In the genomic region with DNA sequence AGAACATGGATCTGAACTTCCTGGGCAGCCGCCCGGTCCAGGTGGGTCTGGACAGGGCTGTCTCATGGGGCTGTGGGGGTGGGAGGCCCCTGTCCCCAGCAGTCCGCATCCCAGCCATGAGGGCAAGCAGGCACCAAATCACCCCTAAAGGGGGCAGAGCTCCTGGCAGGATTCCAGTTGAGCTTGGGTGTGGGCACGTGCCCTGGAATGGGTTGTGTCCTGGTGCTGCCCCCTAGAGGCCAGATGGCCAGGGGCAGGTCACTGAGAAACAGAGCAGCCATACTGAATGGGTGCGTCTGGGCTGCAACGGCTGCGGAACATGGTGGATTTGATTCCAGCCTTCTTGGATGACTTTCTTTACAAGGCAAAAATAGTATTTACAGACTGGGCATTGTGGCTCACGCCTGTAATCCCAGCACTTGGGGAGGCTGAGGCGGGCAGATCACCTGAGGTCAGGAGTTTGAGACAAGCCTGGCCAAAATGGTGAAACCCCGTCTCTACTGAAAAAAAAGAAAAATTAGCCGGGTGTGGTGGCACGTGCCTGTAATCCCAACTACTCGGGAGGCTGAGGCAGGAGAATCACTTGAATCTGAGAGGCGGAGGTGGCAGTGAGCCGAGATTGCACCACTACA, we compare ENCODE assay signal across 8 cellular contexts. TPM values are rescaled to one million over a fixed set of nuclear protein-coding genes. Genes with fewer than 3 reads are reported as not detected.
DNase-seq lines count a peak whose midpoint lies in the region; ATAC-seq, FAIRE-seq and TF ChIP-seq lines count a peak whose summit lies in the region.
"Not testable (repeated sequence)": the region's sequence is repeated elsewhere in the genome, so short reads cannot be mapped to it uniquely, and the experiment has no call there.

No MANE protein-coding gene starts in this region.

- H3K4ac ChIP-seq in trophoblast cell (ENCODE audit: low read depth, low read length) = not testable (repeated sequence)

- not testable (repeated sequence) for H2BK5ac ChIP-seq in trophoblast cell (ENCODE audit: low read depth, low read length, poor library complexity)

- intact Hi-C loops in activated CD4-positive, alpha-beta T cell treated with anti-CD3 and anti-CD28 coated beads for 36 hours (cut with DNase I, micrococcal nuclease); left cardiac atrium (cut with DNase I); stomach (cut with DNase I; ENCODE audit: low total_unique reads): not testable (repeated sequence)
- intact Hi-C loops in GM12878 (cut with micrococcal nuclease; ENCODE audit: unreplicated experiment) = loop anchor here (1.0 kb wide), 1 partner anchor 14 kb away; no protein-coding TSS in a partner anchor

- not testable (repeated sequence) for H3K27me3 Mint-ChIP-seq in activated CD4-positive, alpha-beta T cell treated with anti-CD3 and anti-CD28 coated beads for 36 hours

- in situ Hi-C loops in GM12878 (cut with MboI) = not testable (repeated sequence)

- not testable (repeated sequence) for TF ChIP-seq POLR2A in GM12878 (IDR thresholded peaks at IDR 0.05; ENCODE audit: low read depth, low read length); stomach (IDR thresholded peaks at IDR 0.05)

- not testable (repeated sequence) for H4K91ac ChIP-seq in trophoblast cell (ENCODE audit: low read depth, low read length)

- 81% methylated on average over 15 of the region's 15 CpGs for WGBS in GM12878 (ENCODE audit: insufficient coverage, insufficient replicate concordance, low lambda C conversion rate, missing lambda C conversion rate)
- no CpG with 5 or more reads among the region's 15 CpGs for WGBS in trophoblast cell (ENCODE audit: extremely low coverage, insufficient coverage, insufficient read length)
- WGBS in stomach, 5 donors = 65 to 78% (median 68%) methylated on average over 14 to 15 of the region's 15 CpGs

- not testable (repeated sequence) for H3K4me2 ChIP-seq in GM12878 (ENCODE audit: control insufficient read depth, insufficient read depth); trophoblast cell (ENCODE audit: low read length)

- H3K23ac ChIP-seq in trophoblast cell (ENCODE audit: low read length) = not testable (repeated sequence)

- H3K36me3 ChIP-seq in NT2/D1 (ENCODE audit: insufficient read depth, insufficient read length, low read length) (peaks cover 80% of the 10 kb centered on the region), GM12878 (ENCODE audit: control insufficient read depth in 2 of 2, insufficient read depth in 2 of 2, low read length in 1 of 2) (peaks cover 15 to 35% of the 10 kb centered on the region in 2 experiments; a peak in 3 of 4 replicates), trophoblast cell (ENCODE audit: control insufficient read depth in 1 of 2, insufficient read depth in 2 of 2, low read length in 2 of 2) (peaks cover 49 to 55% of the 10 kb centered on the region in 2 experiments), stomach (peaks cover 23 to 87% (median 66%) of the 10 kb centered on the region in 4 donors)

- H2BK12ac ChIP-seq in trophoblast cell (ENCODE audit: low read length) = not testable (repeated sequence)

- SMC1A ChIA-PET in GM12878 (lab: Charles Lee; ENCODE audit: uncharacterized antibody, unreplicated experiment) = interaction anchor here (1.2 kb wide), 1 partner anchor 144 kb away, joined by 3 read pairs; no protein-coding TSS in a partner anchor

- peak; percentile 75 for ATAC-seq in activated CD4-positive, alpha-beta T cell treated with anti-CD3 and anti-CD28 coated beads for 36 hours
- ATAC-seq in GM12878 = peak; percentile 92
- ATAC-seq in left cardiac atrium = peak; percentile 38 to 41

- CTCF ChIA-PET in activated CD4-positive, alpha-beta T cell treated with anti-CD3 and anti-CD28 coated beads for 36 hours (lab: Charles Lee) = interaction anchor here (1.0 to 2.2 kb wide), 10 partner anchors 8 to 172 kb away, joined by 3 to 15 read pairs (median 6); partner anchors contain the start of gene MGRN1
- CTCF ChIA-PET in GM12878 (lab: Yijun Ruan, JAX) = interaction anchor here (0.6 to 1.8 kb wide), 11 partner anchors 10 to 528 kb away, joined by 3 to 11 read pairs (median 4); partner anchors contain the start of genes ANKS3 and DNAAF8

- POLR2A ChIA-PET in activated CD4-positive, alpha-beta T cell treated with anti-CD3 and anti-CD28 coated beads for 36 hours (lab: Charles Lee); GM12878 (lab: Charles Lee): not testable (repeated sequence)

- FAIRE-seq in GM12878 (lab: Jason Lieb, UNC) = not testable (repeated sequence)

- H3K27me3 ChIP-seq in NT2/D1 (ENCODE audit: insufficient read depth, insufficient read length); GM12878 (replicated peaks in 1 of 2; ENCODE audit: control insufficient read depth in 2 of 2, insufficient read depth in 2 of 2, low read length in 1 of 2); trophoblast cell (ENCODE audit: insufficient read depth, low read length); stomach: not testable (repeated sequence)

- not testable (repeated sequence) for H3K9me3 ChIP-seq in NT2/D1 (ENCODE audit: insufficient read depth, low read length); GM12878 (replicated peaks; ENCODE audit: control insufficient read depth, insufficient read depth, low read length); stomach
- peaks cover 14% of the 10 kb centered on the region for H3K9me3 ChIP-seq in trophoblast cell (ENCODE audit: insufficient read depth, low read depth, low read length)

- TF ChIP-seq CTCF in GM12878 (IDR thresholded peaks at IDR 0.05 in 2 of 3, conservative IDR thresholded peaks at IDR 0.05 in 1 of 3; ENCODE audit: control insufficient read depth in 2 of 3, extremely low read depth in 1 of 3, insufficient read depth in 1 of 3, low read depth in 3 of 3, low read length in 3 of 3) = peak; percentile 70 to 85 (median 83)
- TF ChIP-seq CTCF in stomach (IDR thresholded peaks at IDR 0.05) = peak in 5 of 7 experiments; percentile 47 to 67 (median 48)

- not testable (repeated sequence) for H2AK5ac ChIP-seq in trophoblast cell (ENCODE audit: low read length)

- not testable (repeated sequence) for H3K4me3 ChIP-seq in NT2/D1 (ENCODE audit: insufficient read length, low read depth); GM12878; trophoblast cell (ENCODE audit: low read depth, low read length); stomach

- H3K9me3 Mint-ChIP-seq in activated CD4-positive, alpha-beta T cell treated with anti-CD3 and anti-CD28 coated beads for 36 hours (ENCODE audit: low read depth) = not testable (repeated sequence)

- H3K79me2 ChIP-seq in GM12878 (ENCODE audit: control insufficient read depth, insufficient read depth, low read length); trophoblast cell (ENCODE audit: control insufficient read depth, insufficient read depth, low read length, poor library complexity): not testable (repeated sequence)

- DNase-seq in DMS153 (lab: John Stamatoyannopoulos, UW) = peak; percentile 32
- peak; percentile 88 for DNase-seq in HuH-7.5 (ENCODE audit: low spot score)
- peak; percentile 54 for DNase-seq in NT2/D1 (ENCODE audit: low read depth, low spot score)
- peak; percentile 89 for DNase-seq in activated CD4-positive, alpha-beta T cell treated with anti-CD3 and anti-CD28 coated beads for 36 hours
- DNase-seq in GM12878 (ENCODE audit: low read depth, low spot score) = not testable (repeated sequence)
- peak; percentile 54 for DNase-seq in left cardiac atrium
- DNase-seq in trophoblast cell = peak; percentile 63 to 76
- peak; percentile 71 for DNase-seq in stomach

- peak; percentile 41; the same call in 1 of the 2 replicates for TF ChIP-seq RAD21 in GM12878 (IDR thresholded peaks at IDR 0.05; ENCODE audit: insufficient read depth, low read depth, low read length)

- H3K4me1 ChIP-seq in NT2/D1 (ENCODE audit: insufficient read depth, insufficient read length); GM12878 (ENCODE audit: control insufficient read depth, insufficient read depth, low read length); trophoblast cell (ENCODE audit: control insufficient read depth in 1 of 2, insufficient read depth in 2 of 2, low read length in 2 of 2): not testable (repeated sequence)
- H3K4me1 ChIP-seq in stomach = peaks cover 35 to 61% (median 55%) of the 10 kb centered on the region in 4 donors

- not testable (repeated sequence) for H4K12ac ChIP-seq in trophoblast cell (ENCODE audit: low read depth, low read length)

- H3K27ac Mint-ChIP-seq in activated CD4-positive, alpha-beta T cell treated with anti-CD3 and anti-CD28 coated beads for 36 hours = peak overlapping the region; percentile 37

- H3K14ac ChIP-seq in trophoblast cell (ENCODE audit: low read length) = not testable (repeated sequence)

- H3K27ac ChIP-seq in GM12878 (ENCODE audit: control insufficient read depth, insufficient read depth); trophoblast cell (ENCODE audit: low read depth, low read length): not testable (repeated sequence)
- peak overlapping the region in 2 of 5 donors; percentile 24 to 27 for H3K27ac ChIP-seq in stomach

- H3K36me3 Mint-ChIP-seq in activated CD4-positive, alpha-beta T cell treated with anti-CD3 and anti-CD28 coated beads for 36 hours (ENCODE audit: low read depth) = peaks cover 23% of the 10 kb centered on the region

- H3K9ac ChIP-seq in NT2/D1 (ENCODE audit: insufficient read length, low read depth); GM12878 (ENCODE audit: control insufficient read depth, insufficient read depth, low read length); trophoblast cell (ENCODE audit: low read length): not testable (repeated sequence)

- not testable (repeated sequence) for H3K18ac ChIP-seq in trophoblast cell (ENCODE audit: low read length)

- not testable (repeated sequence) for H2BK120ac ChIP-seq in trophoblast cell (ENCODE audit: insufficient read depth, low read length, poor library complexity)

- peaks cover 28% of the 10 kb centered on the region for H3K4me1 Mint-ChIP-seq in activated CD4-positive, alpha-beta T cell treated with anti-CD3 and anti-CD28 coated beads for 36 hours

- RAD21 ChIA-PET in GM12878 (lab: Charles Lee; ENCODE audit: unreplicated experiment) = interaction anchor here (1.0 to 1.6 kb wide), 2 partner anchors 34 to 145 kb away, joined by 3 to 5 read pairs; no protein-coding TSS in a partner anchor

- not testable (repeated sequence) for H3K4me3 Mint-ChIP-seq in activated CD4-positive, alpha-beta T cell treated with anti-CD3 and anti-CD28 coated beads for 36 hours

- H4K20me1 ChIP-seq in GM12878 (ENCODE audit: control insufficient read depth, insufficient read depth) = not testable (repeated sequence)

- BruUV-seq in GM12878 (replicated peaks; lab: Mats Ljungman, UMichigan) = not testable (repeated sequence)

- not testable (repeated sequence) for H4K8ac ChIP-seq in trophoblast cell (ENCODE audit: low read depth, low read length)

- not testable (repeated sequence) for TF ChIP-seq EP300 in GM12878 (IDR thresholded peaks at IDR 0.05; ENCODE audit: borderline replicate concordance in 1 of 2, control insufficient read depth in 1 of 2, low read depth in 2 of 2, low read length in 2 of 2); stomach (IDR thresholded peaks at IDR 0.05)

- H2AFZ ChIP-seq in GM12878 (ENCODE audit: control insufficient read depth, low read depth, low read length); trophoblast cell (ENCODE audit: insufficient read depth, low read length, poor library complexity): not testable (repeated sequence)

- H3K79me1 ChIP-seq in trophoblast cell (ENCODE audit: low read length) = not testable (repeated sequence)

RNA-seq across cellular contexts. Expression of gene MGRN1, which starts 25.9 kb away (rescaled TPM):
- total RNA-seq in activated CD4-positive, alpha-beta T cell treated with anti-CD3 and anti-CD28 coated beads for 36 hours = 10 to 100 TPM; 65.0 to 75.4 TPM
- 99.4 and 104 TPM in 2 replicates for total RNA-seq in GM12878 (2013; cell fraction: nucleolus; rRNA removed)
- total RNA-seq in GM12878 (2014; rRNA removed) = 19.3 and 23.4 TPM in 2 replicates
- total RNA-seq in GM12878 (2014; rRNA removed; fragmentation: Illumina TruSeq; extraction: Trizol) = 6.4 and 9.4 TPM in 2 replicates
- 77.1 and 86.7 TPM in 2 replicates for total RNA-seq in GM12878 (2021)
- polyA plus RNA-seq in GM12878 (2011; ENCODE audit: low read depth) = 15.2 TPM
- polyA plus RNA-seq in GM12878 (2011; rRNA removed) = 2.6 and 4.0 TPM in 2 replicates
- polyA plus RNA-seq in GM12878 (2011; cell fraction: cytosol; rRNA removed) = 7.5 and 11.1 TPM in 2 replicates
- polyA plus RNA-seq in GM12878 (2011; cell fraction: nucleus; rRNA removed) = 29.8 and 52.4 TPM in 2 replicates
- 35.9 and 43.4 TPM in 2 replicates for polyA plus RNA-seq in GM12878 (2012)
- 7.9 and 12.7 TPM in 2 replicates for polyA plus RNA-seq in GM12878 (2014; fragmentation: Illumina TruSeq; extraction: Trizol)
- polyA plus RNA-seq in GM12878 (2014; fragmentation: Nextera tagmentation; extraction: Ambion mirVana) = under 1 TPM; 0.35 to 0.77 TPM
- polyA plus RNA-seq in GM12878 (2014; rRNA removed) = 24.3 and 32.9 TPM in 2 replicates
- polyA plus RNA-seq in GM12878 (2016; fragmentation: Nextera tagmentation; extraction: Ambion mirVana) = 10 to 100 TPM; 16.6 to 17.7 TPM
- polyA minus RNA-seq in GM12878 (2011; rRNA and poly(A)+ RNA removed) = 10.5 and 20.3 TPM in 2 replicates
- polyA minus RNA-seq in GM12878 (2011; cell fraction: cytosol; rRNA and poly(A)+ RNA removed) = 16.2 and 17.4 TPM in 2 replicates
- 15.1 and 27.0 TPM in 2 replicates for polyA minus RNA-seq in GM12878 (2011; cell fraction: nucleus; rRNA and poly(A)+ RNA removed)
- total RNA-seq in left cardiac atrium = 10 to 100 TPM; 33.1 to 44.6 TPM
- polyA plus RNA-seq in trophoblast cell (2013) = 52.1 and 52.4 TPM in 2 replicates
- 100 to 1,000 TPM in 2 of 5 donors, 10 to 100 TPM in 3; 34.7 to 469 (median 91.4) TPM for total RNA-seq in stomach
- polyA plus RNA-seq in stomach = 10 to 100 TPM; 13.2 to 21.5 (median 17.9) TPM

RNA-seq across cellular contexts. Expression of gene UBALD1, which starts 35.9 kb away (rescaled TPM):
- 10 to 100 TPM in 1 of 2 experiments, 1 to 10 TPM in 1; 9.7 to 10.2 TPM for total RNA-seq in activated CD4-positive, alpha-beta T cell treated with anti-CD3 and anti-CD28 coated beads for 36 hours
- total RNA-seq in GM12878 (2013; cell fraction: nucleolus; rRNA removed) = 14.4 and 16.6 TPM in 2 replicates
- total RNA-seq in GM12878 (2014; rRNA removed) = 9.6 and 15.7 TPM in 2 replicates
- 3.7 and 4.3 TPM in 2 replicates for total RNA-seq in GM12878 (2014; rRNA removed; fragmentation: Illumina TruSeq; extraction: Trizol)
- total RNA-seq in GM12878 (2021) = 24.2 and 32.7 TPM in 2 replicates
- polyA plus RNA-seq in GM12878 (2011; ENCODE audit: low read depth) = 5.6 TPM
- polyA plus RNA-seq in GM12878 (2011; rRNA removed) = 0.94 and 2.6 TPM in 2 replicates
- polyA plus RNA-seq in GM12878 (2011; cell fraction: cytosol; rRNA removed) = 4.2 and 7.8 TPM in 2 replicates
- 17.7 and 29.2 TPM in 2 replicates for polyA plus RNA-seq in GM12878 (2011; cell fraction: nucleus; rRNA removed)
- polyA plus RNA-seq in GM12878 (2012) = 13.8 and 35.9 TPM in 2 replicates
- 0.35 and 2.7 TPM in 2 replicates for polyA plus RNA-seq in GM12878 (2014; fragmentation: Illumina TruSeq; extraction: Trizol)
- polyA plus RNA-seq in GM12878 (2014; fragmentation: Nextera tagmentation; extraction: Ambion mirVana) = under 1 TPM; 0.05 to 0.82 TPM
- 23.1 and 29.7 TPM in 2 replicates for polyA plus RNA-seq in GM12878 (2014; rRNA removed)
- polyA plus RNA-seq in GM12878 (2016; fragmentation: Nextera tagmentation; extraction: Ambion mirVana) = 1 to 10 TPM; 6.5 to 9.3 TPM
- polyA minus RNA-seq in GM12878 (2011; rRNA and poly(A)+ RNA removed) = 1.0 and 3.6 TPM in 2 replicates
- polyA minus RNA-seq in GM12878 (2011; cell fraction: cytosol; rRNA and poly(A)+ RNA removed) = 4.4 and 5.0 TPM in 2 replicates
- 7.3 and 20.9 TPM in 2 replicates for polyA minus RNA-seq in GM12878 (2011; cell fraction: nucleus; rRNA and poly(A)+ RNA removed)
- 10 to 100 TPM; 19.6 to 20.0 TPM for total RNA-seq in left cardiac atrium
- 52.8 and 57.6 TPM in 2 replicates for polyA plus RNA-seq in trophoblast cell (2013)
- 10 to 100 TPM in 2 of 5 donors, 1 to 10 TPM in 2, under 1 TPM in 1; 0.58 to 77.2 (median 6.8) TPM for total RNA-seq in stomach
- polyA plus RNA-seq in stomach = 10 to 100 TPM; 17.2 to 41.3 (median 31.9) TPM

RNA-seq across cellular contexts. Expression of gene NUDT16L1, which starts 42.8 kb away (rescaled TPM):
- total RNA-seq in activated CD4-positive, alpha-beta T cell treated with anti-CD3 and anti-CD28 coated beads for 36 hours = 10 to 100 TPM; 16.4 to 22.5 TPM
- total RNA-seq in GM12878 (2013; cell fraction: nucleolus; rRNA removed) = 9.6 and 9.7 TPM in 2 replicates
- 33.8 and 41.4 TPM in 2 replicates for total RNA-seq in GM12878 (2014; rRNA removed)
- total RNA-seq in GM12878 (2014; rRNA removed; fragmentation: Illumina TruSeq; extraction: Trizol) = 11.5 and 12.6 TPM in 2 replicates
- 35.0 and 35.2 TPM in 2 replicates for total RNA-seq in GM12878 (2021)
- 9.6 TPM for polyA plus RNA-seq in GM12878 (2011; ENCODE audit: low read depth)
- 12.1 and 22.7 TPM in 2 replicates for polyA plus RNA-seq in GM12878 (2011; rRNA removed)
- 32.8 and 53.2 TPM in 2 replicates for polyA plus RNA-seq in GM12878 (2011; cell fraction: cytosol; rRNA removed)
- 35.5 and 49.8 TPM in 2 replicates for polyA plus RNA-seq in GM12878 (2011; cell fraction: nucleus; rRNA removed)
- 22.2 and 24.6 TPM in 2 replicates for polyA plus RNA-seq in GM12878 (2012)
- polyA plus RNA-seq in GM12878 (2014; fragmentation: Illumina TruSeq; extraction: Trizol) = 3.0 and 10.6 TPM in 2 replicates
- 1 to 10 TPM; 1.4 to 6.4 TPM for polyA plus RNA-seq in GM12878 (2014; fragmentation: Nextera tagmentation; extraction: Ambion mirVana)
- polyA plus RNA-seq in GM12878 (2014; rRNA removed) = 36.6 and 41.6 TPM in 2 replicates
- polyA plus RNA-seq in GM12878 (2016; fragmentation: Nextera tagmentation; extraction: Ambion mirVana) = 10 to 100 TPM; 63.7 to 77.7 TPM
- 5.6 and 10.0 TPM in 2 replicates for polyA minus RNA-seq in GM12878 (2011; rRNA and poly(A)+ RNA removed)
- polyA minus RNA-seq in GM12878 (2011; cell fraction: cytosol; rRNA and poly(A)+ RNA removed) = 3.9 and 5.0 TPM in 2 replicates
- polyA minus RNA-seq in GM12878 (2011; cell fraction: nucleus; rRNA and poly(A)+ RNA removed) = 8.0 and 11.6 TPM in 2 replicates
- total RNA-seq in left cardiac atrium = 10 to 100 TPM; 39.1 to 41.0 TPM
- polyA plus RNA-seq in trophoblast cell (2013) = 21.1 and 21.4 TPM in 2 replicates
- total RNA-seq in stomach = 10 to 100 TPM in 4 of 5 donors, 1 to 10 TPM in 1; 3.5 to 48.2 (median 44.2) TPM
- polyA plus RNA-seq in stomach = 10 to 100 TPM; 31.9 to 37.2 (median 33.3) TPM

Comparison
In these comparisons a context has a peak if more than half of its experiments do, and no peak if none do; other contexts are left out.
1. ATAC-seq: peak in every context shown above with its lines; median percentile 92 in GM12878; 75 in activated CD4-positive, alpha-beta T cell treated with anti-CD3 and anti-CD28 coated beads for 36 hours; 40 in left cardiac atrium.